In genomic region chr21:42833439-42833815, GRCh38 we compare ENCODE assay signal across 8 cellular contexts. TPM values are rescaled to one million over a fixed set of nuclear protein-coding genes. Genes with fewer than 3 reads are reported as not detected.
DNase-seq lines count a peak whose midpoint lies in the region; ATAC-seq and TF ChIP-seq lines count a peak whose summit lies in the region.

No MANE protein-coding gene starts in this region.

- no peak overlapping the region for H3K27ac Mint-ChIP-seq in activated CD4-positive, alpha-beta memory T cell treated with anti-CD3 and anti-CD28 coated beads, Interleukin-2, amount 10 ng/mL, durations not matched to agents 7 days and 5 days

- no peaks in the 10 kb centered on the region for H3K9me3 Mint-ChIP-seq in activated CD4-positive, alpha-beta memory T cell treated with anti-CD3 and anti-CD28 coated beads, Interleukin-2, amount 10 ng/mL, durations not matched to agents 7 days and 5 days

- H3K4me1 Mint-ChIP-seq in activated CD4-positive, alpha-beta memory T cell treated with anti-CD3 and anti-CD28 coated beads, Interleukin-2, amount 10 ng/mL, durations not matched to agents 7 days and 5 days = peaks cover 35% of the 10 kb centered on the region

- peaks cover 21% of the 10 kb centered on the region for H3K27me3 Mint-ChIP-seq in activated CD4-positive, alpha-beta memory T cell treated with anti-CD3 and anti-CD28 coated beads, Interleukin-2, amount 10 ng/mL, durations not matched to agents 7 days and 5 days

- ATAC-seq in HG03565 (IDR thresholded peaks at IDR 0.05; ENCODE audit: unreplicated experiment) = no peak

- CTCF ChIA-PET in activated CD4-positive, alpha-beta memory T cell treated with anti-CD3 and anti-CD28 coated beads, Interleukin-2, amount 10 ng/mL, durations not matched to agents 7 days and 5 days (lab: Charles Lee) = interaction anchor here (0.6 to 3.6 kb wide), 3 partner anchors 240 to 415 kb away, joined by 3 to 23 read pairs (median 3); no protein-coding TSS in a partner anchor

- no peak overlapping the region for H3K4me3 ChIP-seq in fibroblast of villous mesenchyme (ENCODE audit: low read depth, low read length)

- TF ChIP-seq CTCF in fibroblast of villous mesenchyme (IDR thresholded peaks at IDR 0.05; ENCODE audit: insufficient read depth, low read depth, low read length) = peak; percentile 19

- H3K36me3 Mint-ChIP-seq in activated CD4-positive, alpha-beta memory T cell treated with anti-CD3 and anti-CD28 coated beads, Interleukin-2, amount 10 ng/mL, durations not matched to agents 7 days and 5 days (ENCODE audit: low read depth) = no peaks in the 10 kb centered on the region

- peak; percentile 33 for DNase-seq in activated T-cell treated with anti-CD3 and anti-CD28 coated beads for 1 hour (ENCODE audit: low read depth)
- no peak for DNase-seq in activated T-cell treated with anti-CD3 and anti-CD28 coated beads for 4 hours
- peak; percentile 19 for DNase-seq in NCI-H2196 (lab: John Stamatoyannopoulos, UW; ENCODE audit: unreplicated experiment)
- peak; percentile 73 for DNase-seq in activated CD4-positive, alpha-beta memory T cell treated with anti-CD3 and anti-CD28 coated beads, Interleukin-2, amount 10 ng/mL, durations not matched to agents 7 days and 5 days
- peak; percentile 8 for DNase-seq in fibroblast of villous mesenchyme (ENCODE audit: low read depth)
- DNase-seq in stimulated activated CD4-positive, alpha-beta T cell treated with anti-CD3 and anti-CD28 coated beads, Interleukin-2, amount 100 ng/mL, for 4 hours (ENCODE audit: low read depth) = peak; percentile 28
- DNase-seq in cerebellar nuclear complex (lab: John Stamatoyannopoulos, UW) = no peak

- POLR2A ChIA-PET in activated CD4-positive, alpha-beta memory T cell treated with anti-CD3 and anti-CD28 coated beads, Interleukin-2, amount 10 ng/mL, durations not matched to agents 7 days and 5 days (lab: Charles Lee) = no interaction called here

- H3K4me3 Mint-ChIP-seq in activated CD4-positive, alpha-beta memory T cell treated with anti-CD3 and anti-CD28 coated beads, Interleukin-2, amount 10 ng/mL, durations not matched to agents 7 days and 5 days = peak overlapping the region; percentile 3

RNA-seq across cellular contexts. Expression of gene WDR4, which starts 45.9 kb away (rescaled TPM):
- 10 to 100 TPM; 18.2 to 18.5 TPM for total RNA-seq in activated CD4-positive, alpha-beta memory T cell treated with anti-CD3 and anti-CD28 coated beads, Interleukin-2, amount 10 ng/mL, durations not matched to agents 7 days and 5 days
- 14.2 and 15.1 TPM in 2 replicates for total RNA-seq in fibroblast of villous mesenchyme

RNA-seq across cellular contexts. Expression of gene NDUFV3, which starts 59.7 kb away (rescaled TPM):
- total RNA-seq in activated CD4-positive, alpha-beta memory T cell treated with anti-CD3 and anti-CD28 coated beads, Interleukin-2, amount 10 ng/mL, durations not matched to agents 7 days and 5 days = 10 to 100 TPM; 17.0 TPM
- 44.0 and 61.8 TPM in 2 replicates for total RNA-seq in fibroblast of villous mesenchyme

Comparison
In these comparisons a context has a peak if more than half of its experiments do, and no peak if none do; other contexts are left out.
1. DNase-seq: peak in activated T-cell treated with anti-CD3 and anti-CD28 coated beads for 1 hour (single experiment), NCI-H2196 (single experiment), activated CD4-positive, alpha-beta memory T cell treated with anti-CD3 and anti-CD28 coated beads, Interleukin-2, amount 10 ng/mL, durations not matched to agents 7 days and 5 days (single experiment), fibroblast of villous mesenchyme (single experiment) and stimulated activated CD4-positive, alpha-beta T cell treated with anti-CD3 and anti-CD28 coated beads, Interleukin-2, amount 100 ng/mL, for 4 hours (single experiment); none in activated T-cell treated with anti-CD3 and anti-CD28 coated beads for 4 hours (single experiment) and cerebellar nuclear complex (0 of 2).